In the genomic region with DNA sequence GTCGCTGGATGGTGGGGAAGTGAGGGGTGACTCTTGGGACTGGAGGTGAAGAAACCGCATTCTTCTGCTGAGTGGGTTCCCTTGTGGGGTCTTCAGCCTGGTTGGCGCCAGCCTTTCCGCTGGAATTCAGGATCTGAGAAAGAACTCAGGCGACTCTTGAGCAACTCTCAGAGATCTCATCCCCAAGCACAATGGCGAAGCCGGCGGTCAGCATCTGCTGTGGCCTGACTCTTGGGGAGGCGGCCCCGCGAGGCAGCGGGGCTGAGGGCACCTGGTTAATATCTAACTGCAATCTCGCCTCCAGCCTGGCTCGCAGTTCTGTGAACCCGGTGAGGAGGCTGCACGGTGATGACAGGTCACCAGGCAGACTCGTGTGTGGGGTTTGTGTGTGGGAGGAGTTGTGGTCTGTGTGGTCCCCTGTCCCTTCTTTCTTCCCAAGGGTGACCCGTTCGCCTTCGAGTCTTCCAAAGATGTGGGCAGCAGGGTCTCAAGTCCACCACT, we compare ENCODE assay signal across 8 cellular contexts. TPM values are rescaled to one million over a fixed set of nuclear protein-coding genes. Genes with fewer than 3 reads are reported as not detected.
DNase-seq lines count a peak whose midpoint lies in the region; ATAC-seq, FAIRE-seq and TF ChIP-seq lines count a peak whose summit lies in the region.

No MANE protein-coding gene starts in this region.

- H3K9me3 ChIP-seq in esophagus muscularis mucosa = peaks cover 0 to 3% (median 1%) of the 10 kb centered on the region in 4 donors
- peaks cover 0 to 4% of the 10 kb centered on the region in 2 donors for H3K9me3 ChIP-seq in muscle layer of duodenum (ENCODE audit: control insufficient read depth in 1 of 2, low read length in 2 of 2)
- peaks cover 0 to 8% (median 0%) of the 10 kb centered on the region in 3 donors for H3K9me3 ChIP-seq in tibial artery

- DNase-seq in AG20443 (ENCODE audit: low spot score) (peak; percentile 56), HTR-8/SVneo (ENCODE audit: insufficient read length, low spot score) (peak; percentile 32), esophagus muscularis mucosa (ENCODE audit: extremely low spot score) (no peak), tibial artery (peak; percentile 45 to 66)
- DNase-seq in activated CD4-positive, alpha-beta memory T cell treated with anti-CD3 and anti-CD28 coated beads, Interleukin-2, amount 10 ng/mL, durations not matched to agents 7 days and 5 days = peak; percentile 32

- POLR2A ChIA-PET in activated CD4-positive, alpha-beta memory T cell treated with anti-CD3 and anti-CD28 coated beads, Interleukin-2, amount 10 ng/mL, durations not matched to agents 7 days and 5 days (lab: Charles Lee) = interaction anchor here (0.9 to 1.4 kb wide), 5 partner anchors 30 to 396 kb away, joined by 3 to 6 read pairs (median 3); partner anchors contain the start of gene ZNF491

- peaks cover 0 to 3% (median 0%) of the 10 kb centered on the region in 4 donors for H3K36me3 ChIP-seq in esophagus muscularis mucosa
- H3K36me3 ChIP-seq in muscle layer of duodenum (ENCODE audit: control insufficient read depth in 1 of 2, insufficient read depth in 2 of 2, low read length in 2 of 2) = peaks cover 0 to 4% of the 10 kb centered on the region in 2 donors
- H3K36me3 ChIP-seq in tibial artery = peaks cover 0 to 7% (median 0%) of the 10 kb centered on the region in 3 donors

- ATAC-seq in GM18909 (IDR thresholded peaks at IDR 0.05; ENCODE audit: poor library complexity, unreplicated experiment) (peak; percentile 32), HG03342 (IDR thresholded peaks at IDR 0.05; ENCODE audit: unreplicated experiment) (no peak)

- peaks cover 50% of the 10 kb centered on the region for H3K9me3 Mint-ChIP-seq in activated CD4-positive, alpha-beta memory T cell treated with anti-CD3 and anti-CD28 coated beads, Interleukin-2, amount 10 ng/mL, durations not matched to agents 7 days and 5 days

- intact Hi-C loops in esophagus muscularis mucosa (cut with DNase I) = loop anchor here (2.0 kb wide), 2 partner anchors 29 to 75 kb away; partner anchors contain the start of gene ZNF823
- intact Hi-C loops in tibial artery (cut with DNase I; ENCODE audit: low total_unique reads) = no loop called here

- TF ChIP-seq POLR2A in esophagus muscularis mucosa (IDR thresholded peaks at IDR 0.05; ENCODE audit: low read depth) = no peak

- FAIRE-seq in HTR-8/SVneo (lab: Jason Lieb, UNC) = no peak

- peak overlapping the region; percentile 80 for H3K27ac Mint-ChIP-seq in activated CD4-positive, alpha-beta memory T cell treated with anti-CD3 and anti-CD28 coated beads, Interleukin-2, amount 10 ng/mL, durations not matched to agents 7 days and 5 days

- peaks cover 18 to 24% (median 20%) of the 10 kb centered on the region in 4 donors for H3K4me1 ChIP-seq in esophagus muscularis mucosa
- H3K4me1 ChIP-seq in muscle layer of duodenum (ENCODE audit: control insufficient read depth in 1 of 2, insufficient read depth in 2 of 2, low read length in 2 of 2) = peaks cover 5 to 13% of the 10 kb centered on the region in 2 donors
- peaks cover 0 to 18% (median 14%) of the 10 kb centered on the region in 4 donors for H3K4me1 ChIP-seq in tibial artery

- no peak for TF ChIP-seq CTCF in esophagus muscularis mucosa (IDR thresholded peaks at IDR 0.05)
- TF ChIP-seq CTCF in tibial artery (IDR thresholded peaks at IDR 0.05) = no peak

- CTCF ChIA-PET in activated CD4-positive, alpha-beta memory T cell treated with anti-CD3 and anti-CD28 coated beads, Interleukin-2, amount 10 ng/mL, durations not matched to agents 7 days and 5 days (lab: Charles Lee) = no interaction called here

- H3K27me3 Mint-ChIP-seq in activated CD4-positive, alpha-beta memory T cell treated with anti-CD3 and anti-CD28 coated beads, Interleukin-2, amount 10 ng/mL, durations not matched to agents 7 days and 5 days = peaks cover 2% of the 10 kb centered on the region

- peak overlapping the region; percentile 94 for H3K4me3 Mint-ChIP-seq in activated CD4-positive, alpha-beta memory T cell treated with anti-CD3 and anti-CD28 coated beads, Interleukin-2, amount 10 ng/mL, durations not matched to agents 7 days and 5 days

- peak overlapping the region; percentile 73 to 78 (median 74) for H3K4me3 ChIP-seq in esophagus muscularis mucosa
- H3K4me3 ChIP-seq in muscle layer of duodenum (ENCODE audit: low read depth in 1 of 2, low read length in 2 of 2) = peak overlapping the region; percentile 70 to 90
- H3K4me3 ChIP-seq in tibial artery = peak overlapping the region; percentile 82 to 85

- TF ChIP-seq EP300 in esophagus muscularis mucosa (IDR thresholded peaks at IDR 0.05) = no peak

- peaks cover 20% of the 10 kb centered on the region for H3K4me1 Mint-ChIP-seq in activated CD4-positive, alpha-beta memory T cell treated with anti-CD3 and anti-CD28 coated beads, Interleukin-2, amount 10 ng/mL, durations not matched to agents 7 days and 5 days

- H3K36me3 Mint-ChIP-seq in activated CD4-positive, alpha-beta memory T cell treated with anti-CD3 and anti-CD28 coated beads, Interleukin-2, amount 10 ng/mL, durations not matched to agents 7 days and 5 days (ENCODE audit: low read depth) = peaks cover 48% of the 10 kb centered on the region

- H3K27me3 ChIP-seq in esophagus muscularis mucosa = no peaks in the 10 kb centered on the region
- no peaks in the 10 kb centered on the region for H3K27me3 ChIP-seq in muscle layer of duodenum (ENCODE audit: low read depth, low read length)
- H3K27me3 ChIP-seq in tibial artery = no peaks in the 10 kb centered on the region

- 6% methylated on average over 17 of the region's 20 CpGs for WGBS in esophagus muscularis mucosa

- H3K27ac ChIP-seq in esophagus muscularis mucosa (replicated peaks in 1 of 4) (peak overlapping the region; percentile 89 to 96 (median 92)), muscle layer of duodenum (ENCODE audit: low read length) (peak overlapping the region; percentile 86), tibial artery (peak overlapping the region; percentile 97)

RNA-seq across cellular contexts. Expression of gene ZNF441, which starts 0.9 kb away (rescaled TPM):
- 1 to 10 TPM; 8.3 to 8.9 TPM for total RNA-seq in activated CD4-positive, alpha-beta memory T cell treated with anti-CD3 and anti-CD28 coated beads, Interleukin-2, amount 10 ng/mL, durations not matched to agents 7 days and 5 days
- 1 to 10 TPM; 5.6 to 7.9 (median 6.5) TPM for total RNA-seq in esophagus muscularis mucosa

RNA-seq across cellular contexts. Expression of gene ZNF823, which starts 28.9 kb away (rescaled TPM):
- 1 to 10 TPM; 4.0 to 4.9 TPM for total RNA-seq in activated CD4-positive, alpha-beta memory T cell treated with anti-CD3 and anti-CD28 coated beads, Interleukin-2, amount 10 ng/mL, durations not matched to agents 7 days and 5 days
- total RNA-seq in esophagus muscularis mucosa = 1 to 10 TPM; 3.1 to 6.7 (median 5.0) TPM

RNA-seq across cellular contexts. Expression of gene ZNF491, which starts 30.6 kb away (rescaled TPM):
- total RNA-seq in activated CD4-positive, alpha-beta memory T cell treated with anti-CD3 and anti-CD28 coated beads, Interleukin-2, amount 10 ng/mL, durations not matched to agents 7 days and 5 days = under 1 TPM; 0.80 to 0.98 TPM
- 1 to 10 TPM; 2.5 to 4.5 (median 3.7) TPM for total RNA-seq in esophagus muscularis mucosa

RNA-seq across cellular contexts. Expression of gene ZNF440, which starts 46.4 kb away (rescaled TPM):
- 10 to 100 TPM; 11.9 to 14.7 TPM for total RNA-seq in activated CD4-positive, alpha-beta memory T cell treated with anti-CD3 and anti-CD28 coated beads, Interleukin-2, amount 10 ng/mL, durations not matched to agents 7 days and 5 days
- 1 to 10 TPM; 5.5 to 6.9 (median 6.3) TPM for total RNA-seq in esophagus muscularis mucosa
